ENCODE assay signal across 25 cellular contexts in genomic region chr2:213199871-213200270, GRCh38.
A peak's percentile ranks its signal among the peaks of the same experiment; 100 is the strongest.
DNase-seq lines count a peak whose midpoint lies in the region; TF ChIP-seq lines count a peak whose summit lies in the region.
"Had no signal": no experiment of that assay in that cellular context is flagged by ENCODE, and none has a peak within 500 bp of the region (broad histone marks: within the 10 kb centered on the region; RNA-seq: fewer than 3 reads in every experiment).

No MANE protein-coding gene starts in this region.

- TF ChIP-seq CTCF in fibroblast of pulmonary artery (IDR thresholded peaks at IDR 0.05; ENCODE audit: low read length, missing control alignments): no peak

- DNase-seq in HCEC 1CT (peak; percentile 36), amniotic epithelial cell (ENCODE audit: low read depth) (peak; percentile 94), fibroblast of pulmonary artery (ENCODE audit: low read depth) (peak; percentile 63), skeletal muscle cell (ENCODE audit: low read depth) (peak; percentile 80), DMS153 treated with DMSO at 0.1 percent for 48 hours (lab: John Stamatoyannopoulos, UW; ENCODE audit: unreplicated experiment) (no peak), DMS53 treated with DMSO at 0.1 percent for 48 hours (lab: John Stamatoyannopoulos, UW; ENCODE audit: unreplicated experiment) (no peak), NCI-H1436 treated with DMSO at 0.1 percent for 48 hours (lab: John Stamatoyannopoulos, UW) (no peak)
- DNase-seq: activated CD4-positive, CD25-positive, alpha-beta regulatory T cell treated with anti-CD3 and anti-CD28 coated beads, Interleukin-2, amount 50 U/mL, for 72 hours; activated CD8-positive, alpha-beta T cell treated with anti-CD3 and anti-CD28 coated beads, Interleukin-2, amount 10 ng/mL, durations not matched to agents 7 days and 5 days; activated gamma-delta T cell; activated T-cell treated with anti-CD3 and anti-CD28 coated beads for 4 hours; cortex of kidney; foreskin keratinocyte; GF-D8; GOT3; MV-4-11; naive thymus-derived CD4-positive, alpha-beta T cell; NCI-H1694 treated with DMSO at 0.1 percent for 48 hours; NCI-H2171; NCI-H69; retina; stimulated activated naive CD4-positive, alpha-beta T cell treated with Interleukin-2 at 50 U/mL for 16 hours; T-helper 1 cell had no signal

- H3K4me3 ChIP-seq in fibroblast of pulmonary artery (replicated peaks; ENCODE audit: low read depth, low read length) (no peak overlapping the region), skeletal muscle cell (ENCODE audit: low read depth, low read length) (no peak overlapping the region)
- H3K4me3 ChIP-seq: thoracic aorta, vagina had no signal

Comparison
In these comparisons a context has a peak if more than half of its experiments do, and no peak if none do; other contexts are left out.
1. DNase-seq: peak in HCEC 1CT (single experiment), amniotic epithelial cell (single experiment), fibroblast of pulmonary artery (single experiment) and skeletal muscle cell (single experiment); none in DMS153 treated with DMSO at 0.1 percent for 48 hours (single experiment), DMS53 treated with DMSO at 0.1 percent for 48 hours (single experiment) and NCI-H1436 treated with DMSO at 0.1 percent for 48 hours (single experiment).